Comparison of ENCODE assay signal across 14 cellular contexts in genomic region chr21:34840693-34841092, GRCh38.
DNase-seq lines count a peak whose midpoint lies in the region; ATAC-seq and TF ChIP-seq lines count a peak whose summit lies in the region.
"Had no signal": no experiment of that assay in that cellular context is flagged by ENCODE, and none has a peak within 500 bp of the region (broad histone marks: within the 10 kb centered on the region; RNA-seq: fewer than 3 reads in every experiment).

No MANE protein-coding gene starts in this region.

- POLR2A ChIA-PET in PC-9 (lab: Charles Lee; ENCODE audit: unreplicated experiment), result no interaction called here

- H3K9me3 Mint-ChIP-seq in CD14-positive monocyte, result no peaks in the 10 kb centered on the region
- H3K9me3 Mint-ChIP-seq in endodermal cell, result no peaks in the 10 kb centered on the region

- TF ChIP-seq CTCF in CD14-positive monocyte (IDR thresholded peaks at IDR 0.05) (no peak), PC-9 (conservative IDR thresholded peaks at IDR 0.05) (no peak), endodermal cell (conservative IDR thresholded peaks at IDR 0.05) (no peak), smooth muscle cell (IDR thresholded peaks at IDR 0.05; ENCODE audit: borderline replicate concordance, insufficient read depth, poor library complexity, severe bottlenecking) (no peak)

- intact Hi-C loops in CD14-positive monocyte (cut with micrococcal nuclease), result no loop called here
- intact Hi-C loops in PC-9 (cut with micrococcal nuclease; ENCODE audit: unreplicated experiment), result no loop called here

- no peak overlapping the region for H3K4me3 Mint-ChIP-seq in CD14-positive monocyte
- H3K4me3 Mint-ChIP-seq in endodermal cell, result no peak overlapping the region

- H3K4me2 ChIP-seq in PC-9 (no peak overlapping the region; the same call in 1 of the 2 replicates), smooth muscle cell (peak overlapping the region; percentile 10)
- H3K4me2 ChIP-seq: A549 had no signal

- H2AFZ ChIP-seq in PC-9, result no peak overlapping the region
- H2AFZ ChIP-seq in smooth muscle cell (ENCODE audit: low read depth), result no peak overlapping the region

- H3K9ac ChIP-seq in endodermal cell (ENCODE audit: extremely low read depth, low read length, poor library complexity, severe bottlenecking) (no peak overlapping the region), smooth muscle cell (ENCODE audit: low read depth) (no peak overlapping the region)
- H3K9ac ChIP-seq: BLaER1 treated with 17β-estradiol and CSF1 and Interleukin-3, amounts not matched to agents 10 nM and 100 nM had no signal

- WGBS in endodermal cell (ENCODE audit: insufficient coverage in 1 of 2, insufficient read length in 1 of 2), 2 experiments, result 75 to 85% methylated on average over 1 to 4 of the region's 4 CpGs
- 86% methylated on average over 4 of the region's 4 CpGs for WGBS in smooth muscle cell (ENCODE audit: low lambda C conversion rate)

- no TSS peak for BruUV-seq in PC-9 (replicated peaks; lab: Mats Ljungman, UMichigan)

- H3K4me1 ChIP-seq in PC-9 (replicated peaks; ENCODE audit: insufficient read depth), result peaks cover 85% of the 10 kb centered on the region
- no peaks in the 10 kb centered on the region for H3K4me1 ChIP-seq in endodermal cell (ENCODE audit: control insufficient read depth, insufficient read depth, low read length)
- peaks cover 42% of the 10 kb centered on the region for H3K4me1 ChIP-seq in smooth muscle cell (ENCODE audit: low read depth)
- H3K4me1 ChIP-seq: HAP-1 had no signal

- H3K36me3 Mint-ChIP-seq in CD14-positive monocyte (peaks cover 80 to 83% of the 10 kb centered on the region in 2 donors), endodermal cell (ENCODE audit: low read depth) (no peaks in the 10 kb centered on the region)

- H3K79me2 ChIP-seq in PC-9 (ENCODE audit: low read depth) (peaks cover 83% of the 10 kb centered on the region), smooth muscle cell (ENCODE audit: low read depth) (peaks cover 59% of the 10 kb centered on the region)

- ATAC-seq in HG02885 (IDR thresholded peaks at IDR 0.05; ENCODE audit: poor library complexity, unreplicated experiment), result no peak
- ATAC-seq: A549 had no signal

- H3K9me3 ChIP-seq in PC-9 (ENCODE audit: insufficient read depth, low read depth) (no peaks in the 10 kb centered on the region), endodermal cell (ENCODE audit: control insufficient read depth, low read length) (no peaks in the 10 kb centered on the region), smooth muscle cell (replicated peaks; ENCODE audit: low read depth) (no peaks in the 10 kb centered on the region)
- H3K9me3 ChIP-seq: A549; BLaER1 treated with 17β-estradiol and CSF1 and Interleukin-3, amounts not matched to agents 10 nM and 100 nM; HAP-1 had no signal

- H3K27me3 ChIP-seq in PC-9 (ENCODE audit: insufficient read depth, low read depth) (no peaks in the 10 kb centered on the region), endodermal cell (ENCODE audit: control insufficient read depth, insufficient read depth, low read length, poor library complexity, severe bottlenecking) (no peaks in the 10 kb centered on the region), smooth muscle cell (ENCODE audit: low read depth) (no peaks in the 10 kb centered on the region)
- H3K27me3 ChIP-seq: BLaER1 treated with 17β-estradiol and CSF1 and Interleukin-3, amounts not matched to agents 10 nM and 100 nM had no signal

- H3K27me3 Mint-ChIP-seq in CD14-positive monocyte (ENCODE audit: low read depth in 3 of 3), result peaks cover 0 to 2% (median 0%) of the 10 kb centered on the region in 3 donors
- peaks cover 2% of the 10 kb centered on the region for H3K27me3 Mint-ChIP-seq in endodermal cell (ENCODE audit: insufficient read depth)

- H4K20me1 ChIP-seq in PC-9 (ENCODE audit: insufficient read depth) (peaks cover 8% of the 10 kb centered on the region), smooth muscle cell (ENCODE audit: low read depth) (peaks cover 97% of the 10 kb centered on the region)

- DNase-seq in CD14-positive monocyte (ENCODE audit: low spot score) (no peak), PC-9 (no peak), endodermal cell (peak; percentile 36), smooth muscle cell (lab: John Stamatoyannopoulos, UW; ENCODE audit: unreplicated experiment) (no peak), GM19240 (ENCODE audit: insufficient read length, low spot score) (no peak), H4 (ENCODE audit: low spot score) (no peak)
- DNase-seq: NCI-H1105, NCI-H2081, NCI-H446 treated with DMSO at 0.1 percent for 48 hours, Right ventricle myocardium superior had no signal

- no peaks in the 10 kb centered on the region for H3K9me2 ChIP-seq in PC-9 (ENCODE audit: insufficient read depth)

- H3F3A ChIP-seq in PC-9 (ENCODE audit: insufficient read depth, low read depth) (peaks cover 61% of the 10 kb centered on the region), smooth muscle cell (ENCODE audit: low read depth) (peaks cover 83% of the 10 kb centered on the region)

- peak overlapping the region in 4 of 7 donors; percentile 12 to 48 (median 20) for H3K27ac Mint-ChIP-seq in CD14-positive monocyte
- no peak overlapping the region for H3K27ac Mint-ChIP-seq in endodermal cell

- H3K36me3 ChIP-seq in PC-9 (ENCODE audit: low read depth) (peaks cover 21% of the 10 kb centered on the region), endodermal cell (ENCODE audit: control insufficient read depth, insufficient read depth, low read length) (no peaks in the 10 kb centered on the region), smooth muscle cell (ENCODE audit: low read depth) (peaks cover 2% of the 10 kb centered on the region)
- H3K36me3 ChIP-seq: HAP-1 had no signal

- CTCF ChIA-PET in PC-9 (lab: Charles Lee), result no interaction called here

- H3K4me1 Mint-ChIP-seq in CD14-positive monocyte (peaks cover 51% of the 10 kb centered on the region), endodermal cell (peaks cover 26% of the 10 kb centered on the region)

- H3K27ac ChIP-seq in PC-9, result peak overlapping the region; percentile 96; the same call in 1 of the 2 replicates
- no peak overlapping the region for H3K27ac ChIP-seq in endodermal cell (ENCODE audit: low read depth, low read length)
- peak overlapping the region; percentile 99 for H3K27ac ChIP-seq in smooth muscle cell (ENCODE audit: low read depth)
- H3K27ac ChIP-seq: BLaER1 treated with 17β-estradiol and CSF1 and Interleukin-3, amounts not matched to agents 10 nM and 100 nM had no signal

- H3K4me3 ChIP-seq in PC-9, result no peak overlapping the region
- H3K4me3 ChIP-seq in endodermal cell (ENCODE audit: low read length), result no peak overlapping the region
- no peak overlapping the region for H3K4me3 ChIP-seq in smooth muscle cell
- H3K4me3 ChIP-seq: A549; BLaER1 treated with 17β-estradiol and CSF1 and Interleukin-3, amounts not matched to agents 10 nM and 100 nM; HAP-1 had no signal
